Comparison of ENCODE assay signal across 2 cellular contexts in genomic region chr5:181052928-181053759, GRCh38.
TF ChIP-seq lines count a peak whose summit lies in the region.

No MANE protein-coding gene starts in this region.

TF ChIP-seq in IMR-90, 13 proteins besides CTCF, POLR2A, EP300 and RAD21:
- no peak for TF ChIP-seq CHD1 (IDR thresholded peaks at IDR 0.05; ENCODE audit: low read depth, low read length)
- TF ChIP-seq FOS (IDR thresholded peaks at IDR 0.05; ENCODE audit: low read depth, low read length) = no peak
- TF ChIP-seq RCOR1 (IDR thresholded peaks at IDR 0.05; ENCODE audit: insufficient replicate concordance, low read length) = no peak
- no peak for TF ChIP-seq NFE2L2 (IDR thresholded peaks at IDR 0.05; ENCODE audit: low read depth, low read length)
- TF ChIP-seq MAFK (IDR thresholded peaks at IDR 0.05; ENCODE audit: low read depth, low read length) = no peak
- no peak for TF ChIP-seq SMC3 (IDR thresholded peaks at IDR 0.05; ENCODE audit: low read depth, low read length)
- TF ChIP-seq RFX5 (IDR thresholded peaks at IDR 0.05; ENCODE audit: low read depth, low read length) = no peak
- TF ChIP-seq USF2 (IDR thresholded peaks at IDR 0.05; ENCODE audit: low read depth, low read length) = no peak
- no peak for TF ChIP-seq CEBPB (IDR thresholded peaks at IDR 0.05; ENCODE audit: low read depth, low read length)
- TF ChIP-seq, protein P1, sequence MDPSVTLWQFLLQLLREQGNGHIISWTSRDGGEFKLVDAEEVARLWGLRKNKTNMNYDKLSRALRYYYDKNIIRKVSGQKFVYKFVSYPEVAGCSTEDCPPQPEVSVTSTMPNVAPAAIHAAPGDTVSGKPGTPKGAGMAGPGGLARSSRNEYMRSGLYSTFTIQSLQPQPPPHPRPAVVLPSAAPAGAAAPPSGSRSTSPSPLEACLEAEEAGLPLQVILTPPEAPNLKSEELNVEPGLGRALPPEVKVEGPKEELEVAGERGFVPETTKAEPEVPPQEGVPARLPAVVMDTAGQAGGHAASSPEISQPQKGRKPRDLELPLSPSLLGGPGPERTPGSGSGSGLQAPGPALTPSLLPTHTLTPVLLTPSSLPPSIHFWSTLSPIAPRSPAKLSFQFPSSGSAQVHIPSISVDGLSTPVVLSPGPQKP (IDR thresholded peaks at IDR 0.05; ENCODE audit: borderline replicate concordance, low read depth, low read length) = no peak
- no peak for TF ChIP-seq BHLHE40 (IDR thresholded peaks at IDR 0.05; ENCODE audit: low read depth, low read length)
- TF ChIP-seq MXI1 (IDR thresholded peaks at IDR 0.05; ENCODE audit: borderline replicate concordance, low read depth, low read length) = no peak
- TF ChIP-seq MAZ (IDR thresholded peaks at IDR 0.05; ENCODE audit: borderline replicate concordance, low read depth, low read length) = no peak
TF ChIP-seq in IMR-90: peak in this region for 0.

TF ChIP-seq in HepG2, 621 proteins besides CTCF, POLR2A, EP300 and RAD21:
- TF ChIP-seq HNRNPLL (IDR thresholded peaks at IDR 0.05; ENCODE audit: low read depth, low read length, poor library complexity, severe bottlenecking) (peak; percentile 86), ZBTB21 (CRISPR knock-in tag; IDR thresholded peaks at IDR 0.05) (no peak), ARHGAP35 (CRISPR knock-in tag; IDR thresholded peaks at IDR 0.05; ENCODE audit: borderline replicate concordance) (no peak), ZNF777 (CRISPR knock-in tag; IDR thresholded peaks at IDR 0.05) (peak; percentile 44; the same call in 1 of the 2 replicates), IRF1 (CRISPR knock-in tag; IDR thresholded peaks at IDR 0.05; ENCODE audit: low read depth) (no peak), FOXO4 (CRISPR knock-in tag; conservative IDR thresholded peaks at IDR 0.05) (no peak), MAZ (IDR thresholded peaks at IDR 0.05; ENCODE audit: borderline replicate concordance, low read depth, low read length) (no peak), MAZ (CRISPR knock-in tag; IDR thresholded peaks at IDR 0.05; ENCODE audit: low read depth) (0 out of 2 replicates have a peak, but pooled peaks have one; percentile 25), SAFB2 (CRISPR knock-in tag; IDR thresholded peaks at IDR 0.05; ENCODE audit: borderline replicate concordance, low read depth) (no peak), ZBTB14 (CRISPR knock-in tag; IDR thresholded peaks at IDR 0.05) (peak; percentile 73), ZNF550 (CRISPR knock-in tag; IDR thresholded peaks at IDR 0.05; ENCODE audit: borderline replicate concordance) (no peak), ZNF263 (CRISPR knock-in tag; IDR thresholded peaks at IDR 0.05) (no peak), NFKBIZ (CRISPR knock-in tag; IDR thresholded peaks at IDR 0.05) (no peak), GABPB1 (CRISPR knock-in tag; IDR thresholded peaks at IDR 0.05) (peak; percentile 30; the same call in 1 of the 2 replicates), ZBTB44 (CRISPR knock-in tag; IDR thresholded peaks at IDR 0.05) (no peak)
- TF ChIP-seq, protein P2, sequence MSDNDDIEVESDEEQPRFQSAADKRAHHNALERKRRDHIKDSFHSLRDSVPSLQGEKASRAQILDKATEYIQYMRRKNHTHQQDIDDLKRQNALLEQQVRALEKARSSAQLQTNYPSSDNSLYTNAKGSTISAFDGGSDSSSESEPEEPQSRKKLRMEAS (IDR thresholded peaks at IDR 0.05) = 0 out of 2 replicates have a peak, but pooled peaks have one; percentile 5
- TF ChIP-seq, protein P3, sequence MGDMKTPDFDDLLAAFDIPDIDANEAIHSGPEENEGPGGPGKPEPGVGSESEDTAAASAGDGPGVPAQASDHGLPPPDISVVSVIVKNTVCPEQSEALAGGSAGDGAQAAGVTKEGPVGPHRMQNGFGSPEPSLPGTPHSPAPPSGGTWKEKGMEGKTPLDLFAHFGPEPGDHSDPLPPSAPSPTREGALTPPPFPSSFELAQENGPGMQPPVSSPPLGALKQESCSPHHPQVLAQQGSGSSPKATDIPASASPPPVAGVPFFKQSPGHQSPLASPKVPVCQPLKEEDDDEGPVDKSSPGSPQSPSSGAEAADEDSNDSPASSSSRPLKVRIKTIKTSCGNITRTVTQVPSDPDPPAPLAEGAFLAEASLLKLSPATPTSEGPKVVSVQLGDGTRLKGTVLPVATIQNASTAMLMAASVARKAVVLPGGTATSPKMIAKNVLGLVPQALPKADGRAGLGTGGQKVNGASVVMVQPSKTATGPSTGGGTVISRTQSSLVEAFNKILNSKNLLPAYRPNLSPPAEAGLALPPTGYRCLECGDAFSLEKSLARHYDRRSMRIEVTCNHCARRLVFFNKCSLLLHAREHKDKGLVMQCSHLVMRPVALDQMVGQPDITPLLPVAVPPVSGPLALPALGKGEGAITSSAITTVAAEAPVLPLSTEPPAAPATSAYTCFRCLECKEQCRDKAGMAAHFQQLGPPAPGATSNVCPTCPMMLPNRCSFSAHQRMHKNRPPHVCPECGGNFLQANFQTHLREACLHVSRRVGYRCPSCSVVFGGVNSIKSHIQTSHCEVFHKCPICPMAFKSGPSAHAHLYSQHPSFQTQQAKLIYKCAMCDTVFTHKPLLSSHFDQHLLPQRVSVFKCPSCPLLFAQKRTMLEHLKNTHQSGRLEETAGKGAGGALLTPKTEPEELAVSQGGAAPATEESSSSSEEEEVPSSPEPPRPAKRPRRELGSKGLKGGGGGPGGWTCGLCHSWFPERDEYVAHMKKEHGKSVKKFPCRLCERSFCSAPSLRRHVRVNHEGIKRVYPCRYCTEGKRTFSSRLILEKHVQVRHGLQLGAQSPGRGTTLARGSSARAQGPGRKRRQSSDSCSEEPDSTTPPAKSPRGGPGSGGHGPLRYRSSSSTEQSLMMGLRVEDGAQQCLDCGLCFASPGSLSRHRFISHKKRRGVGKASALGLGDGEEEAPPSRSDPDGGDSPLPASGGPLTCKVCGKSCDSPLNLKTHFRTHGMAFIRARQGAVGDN (CRISPR knock-in tag; IDR thresholded peaks at IDR 0.05) = peak; percentile 34
- TF ChIP-seq, protein P4, sequence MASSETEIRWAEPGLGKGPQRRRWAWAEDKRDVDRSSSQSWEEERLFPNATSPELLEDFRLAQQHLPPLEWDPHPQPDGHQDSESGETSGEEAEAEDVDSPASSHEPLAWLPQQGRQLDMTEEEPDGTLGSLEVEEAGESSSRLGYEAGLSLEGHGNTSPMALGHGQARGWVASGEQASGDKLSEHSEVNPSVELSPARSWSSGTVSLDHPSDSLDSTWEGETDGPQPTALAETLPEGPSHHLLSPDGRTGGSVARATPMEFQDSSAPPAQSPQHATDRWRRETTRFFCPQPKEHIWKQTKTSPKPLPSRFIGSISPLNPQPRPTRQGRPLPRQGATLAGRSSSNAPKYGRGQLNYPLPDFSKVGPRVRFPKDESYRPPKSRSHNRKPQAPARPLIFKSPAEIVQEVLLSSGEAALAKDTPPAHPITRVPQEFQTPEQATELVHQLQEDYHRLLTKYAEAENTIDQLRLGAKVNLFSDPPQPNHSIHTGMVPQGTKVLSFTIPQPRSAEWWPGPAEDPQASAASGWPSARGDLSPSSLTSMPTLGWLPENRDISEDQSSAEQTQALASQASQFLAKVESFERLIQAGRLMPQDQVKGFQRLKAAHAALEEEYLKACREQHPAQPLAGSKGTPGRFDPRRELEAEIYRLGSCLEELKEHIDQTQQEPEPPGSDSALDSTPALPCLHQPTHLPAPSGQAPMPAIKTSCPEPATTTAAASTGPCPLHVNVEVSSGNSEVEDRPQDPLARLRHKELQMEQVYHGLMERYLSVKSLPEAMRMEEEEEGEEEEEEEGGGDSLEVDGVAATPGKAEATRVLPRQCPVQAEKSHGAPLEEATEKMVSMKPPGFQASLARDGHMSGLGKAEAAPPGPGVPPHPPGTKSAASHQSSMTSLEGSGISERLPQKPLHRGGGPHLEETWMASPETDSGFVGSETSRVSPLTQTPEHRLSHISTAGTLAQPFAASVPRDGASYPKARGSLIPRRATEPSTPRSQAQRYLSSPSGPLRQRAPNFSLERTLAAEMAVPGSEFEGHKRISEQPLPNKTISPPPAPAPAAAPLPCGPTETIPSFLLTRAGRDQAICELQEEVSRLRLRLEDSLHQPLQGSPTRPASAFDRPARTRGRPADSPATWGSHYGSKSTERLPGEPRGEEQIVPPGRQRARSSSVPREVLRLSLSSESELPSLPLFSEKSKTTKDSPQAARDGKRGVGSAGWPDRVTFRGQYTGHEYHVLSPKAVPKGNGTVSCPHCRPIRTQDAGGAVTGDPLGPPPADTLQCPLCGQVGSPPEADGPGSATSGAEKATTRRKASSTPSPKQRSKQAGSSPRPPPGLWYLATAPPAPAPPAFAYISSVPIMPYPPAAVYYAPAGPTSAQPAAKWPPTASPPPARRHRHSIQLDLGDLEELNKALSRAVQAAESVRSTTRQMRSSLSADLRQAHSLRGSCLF (CRISPR knock-in tag; IDR thresholded peaks at IDR 0.05; ENCODE audit: borderline replicate concordance) = no peak
